In the genomic region with DNA sequence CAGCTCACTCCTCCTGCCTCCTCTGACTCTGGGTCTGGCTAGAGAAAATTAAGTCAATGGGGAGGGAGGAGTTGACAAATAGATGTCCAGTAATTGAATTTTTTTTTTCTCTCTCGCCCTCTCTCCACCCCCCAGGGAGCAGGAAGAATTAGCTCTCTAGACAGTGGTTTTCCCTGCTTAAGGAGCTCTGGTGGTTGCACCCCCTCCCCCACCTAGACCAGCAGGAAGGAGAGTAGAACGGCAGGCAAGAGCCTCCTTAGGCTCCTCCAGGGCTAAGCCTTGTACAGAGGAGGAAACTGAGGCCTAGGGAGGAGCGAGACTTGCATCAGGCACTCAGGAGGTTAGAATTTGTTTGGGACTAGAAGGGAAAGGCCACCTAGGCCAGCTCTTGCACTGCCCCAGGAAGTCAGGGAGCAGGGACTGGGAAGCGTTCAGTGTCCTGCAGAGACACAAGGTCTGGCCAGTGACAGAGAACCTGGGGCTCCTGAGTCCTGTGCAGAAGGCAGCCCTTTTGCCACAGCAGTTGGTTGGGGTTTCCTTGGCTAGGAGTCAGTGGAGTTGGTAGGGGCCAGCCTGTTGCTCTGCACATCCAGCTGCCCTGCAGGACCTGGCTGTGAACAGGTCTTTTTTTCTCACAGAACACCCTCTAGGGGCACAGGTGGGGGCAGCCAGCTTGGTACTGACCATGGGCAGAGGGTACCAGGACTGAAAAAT, we compare ENCODE assay signal across 1 cellular context.
TF ChIP-seq lines count a peak whose summit lies in the region.

No MANE protein-coding gene starts in this region.

TF ChIP-seq in SK-N-SH treated with all-trans-retinoic acid at 6 μM for 48 hours, 23 proteins besides CTCF, POLR2A, EP300 and RAD21 (continued from another document):
- TF ChIP-seq, protein P1, sequence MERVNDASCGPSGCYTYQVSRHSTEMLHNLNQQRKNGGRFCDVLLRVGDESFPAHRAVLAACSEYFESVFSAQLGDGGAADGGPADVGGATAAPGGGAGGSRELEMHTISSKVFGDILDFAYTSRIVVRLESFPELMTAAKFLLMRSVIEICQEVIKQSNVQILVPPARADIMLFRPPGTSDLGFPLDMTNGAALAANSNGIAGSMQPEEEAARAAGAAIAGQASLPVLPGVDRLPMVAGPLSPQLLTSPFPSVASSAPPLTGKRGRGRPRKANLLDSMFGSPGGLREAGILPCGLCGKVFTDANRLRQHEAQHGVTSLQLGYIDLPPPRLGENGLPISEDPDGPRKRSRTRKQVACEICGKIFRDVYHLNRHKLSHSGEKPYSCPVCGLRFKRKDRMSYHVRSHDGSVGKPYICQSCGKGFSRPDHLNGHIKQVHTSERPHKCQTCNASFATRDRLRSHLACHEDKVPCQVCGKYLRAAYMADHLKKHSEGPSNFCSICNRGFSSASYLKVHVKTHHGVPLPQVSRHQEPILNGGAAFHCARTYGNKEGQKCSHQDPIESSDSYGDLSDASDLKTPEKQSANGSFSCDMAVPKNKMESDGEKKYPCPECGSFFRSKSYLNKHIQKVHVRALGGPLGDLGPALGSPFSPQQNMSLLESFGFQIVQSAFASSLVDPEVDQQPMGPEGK (CRISPR knock-in tag; IDR thresholded peaks at IDR 0.05; ENCODE audit: borderline replicate concordance): no peak
- TF ChIP-seq PPARA (CRISPR knock-in tag; IDR thresholded peaks at IDR 0.05; ENCODE audit: borderline replicate concordance): no peak
- no peak for TF ChIP-seq OSR1 (CRISPR knock-in tag; IDR thresholded peaks at IDR 0.05)
